2 cellular contexts compared by ENCODE assay signal in genomic region chr7:138352570-138353461, GRCh38.
A peak's percentile ranks its signal among the peaks of the same experiment; 100 is the strongest.
TF ChIP-seq lines count a peak whose summit lies in the region.

No MANE protein-coding gene starts in this region.

TF ChIP-seq in K562, 482 proteins besides CTCF, POLR2A, EP300 and RAD21 (continued from another document and continues in another):
- no peak for TF ChIP-seq SMARCB1 (IDR thresholded peaks at IDR 0.05; ENCODE audit: insufficient read length, low read depth)
- peak; percentile 90; the same call in 1 of the 2 replicates for TF ChIP-seq CREB3L1 (IDR thresholded peaks at IDR 0.05; ENCODE audit: borderline replicate concordance, low read depth)
- no peak for TF ChIP-seq HOXB6 (CRISPR knock-in tag; IDR thresholded peaks at IDR 0.05; ENCODE audit: borderline replicate concordance)
- no peak for TF ChIP-seq NR2C2 (CRISPR knock-in tag; IDR thresholded peaks at IDR 0.05)
- TF ChIP-seq NR2C2 (tag; IDR thresholded peaks at IDR 0.05), result peak; percentile 66
- peak; percentile 84 for TF ChIP-seq HES1 (IDR thresholded peaks at IDR 0.05; ENCODE audit: low read depth)
- TF ChIP-seq IFI16 (CRISPR knock-in tag; IDR thresholded peaks at IDR 0.05), result no peak
- TF ChIP-seq ZNF561 (CRISPR knock-in tag; conservative IDR thresholded peaks at IDR 0.05), result no peak
- TF ChIP-seq NCOA2 (IDR thresholded peaks at IDR 0.05; ENCODE audit: partially characterized antibody in 2 of 2), result peak; percentile 84 to 88
- peak; percentile 15; the same call in 1 of the 2 replicates for TF ChIP-seq ZNF134 (CRISPR knock-in tag; conservative IDR thresholded peaks at IDR 0.05)
- TF ChIP-seq FOXA3 (CRISPR knock-in tag; conservative IDR thresholded peaks at IDR 0.05 in 1 of 2, IDR thresholded peaks at IDR 0.05 in 1 of 2), result 0 out of 4 replicates have a peak, but pooled peaks of 1 of the 2 experiments have one; percentile 10
- TF ChIP-seq CREB1 (IDR thresholded peaks at IDR 0.05), result peak; percentile 86
- peak; percentile 58; the same call in 1 of the 2 replicates for TF ChIP-seq CREB1 (CRISPR knock-in tag; IDR thresholded peaks at IDR 0.05)
- TF ChIP-seq HMBOX1 (IDR thresholded peaks at IDR 0.05), result peak; percentile 99
- peak; percentile 76; the same call in 1 of the 2 replicates for TF ChIP-seq ZNF609 (CRISPR knock-in tag; IDR thresholded peaks at IDR 0.05; ENCODE audit: borderline replicate concordance)
- no peak for TF ChIP-seq FUS (optimal IDR thresholded peaks at IDR 0.05; ENCODE audit: low read depth, low read length)
- TF ChIP-seq SMARCC2 (IDR thresholded peaks at IDR 0.05; ENCODE audit: low read depth), result peak; percentile 99
- no peak for TF ChIP-seq ZNF3 (CRISPR knock-in tag; IDR thresholded peaks at IDR 0.05)
- no peak for TF ChIP-seq CCAR2 (IDR thresholded peaks at IDR 0.05; ENCODE audit: low read depth, low read length)
- TF ChIP-seq TGIF2 (CRISPR knock-in tag; IDR thresholded peaks at IDR 0.05), result no peak; the same call in 1 of the 2 replicates
- no peak for TF ChIP-seq RBM17 (IDR thresholded peaks at IDR 0.05; ENCODE audit: borderline replicate concordance, low read depth, low read length)
- TF ChIP-seq CBX1 (IDR thresholded peaks at IDR 0.05; ENCODE audit: low read depth), result peak; percentile 78
- TF ChIP-seq POLR2AphosphoS2 (IDR thresholded peaks at IDR 0.05; ENCODE audit: low read length), result no peak
- no peak; the same call in 1 of the 2 replicates for TF ChIP-seq MAFF (IDR thresholded peaks at IDR 0.05; ENCODE audit: low read length)
- no peak for TF ChIP-seq SIX5 (IDR thresholded peaks at IDR 0.05; ENCODE audit: borderline replicate concordance in 1 of 2, insufficient read depth in 1 of 2, low read depth in 1 of 2, low read length in 2 of 2)
- 0 out of 2 replicates have a peak, but pooled peaks have one; percentile 55 for TF ChIP-seq ERF (CRISPR knock-in tag; IDR thresholded peaks at IDR 0.05)
- no peak for TF ChIP-seq POLR3A (IDR thresholded peaks at IDR 0.05; ENCODE audit: borderline replicate concordance, extremely low read depth, insufficient read depth, insufficient read length)
- TF ChIP-seq WHSC1 (IDR thresholded peaks at IDR 0.05; ENCODE audit: low read length), result peak; percentile 95
- peak; percentile 92 for TF ChIP-seq TRIM28 (IDR thresholded peaks at IDR 0.05)

TF ChIP-seq in HepG2, 621 proteins besides CTCF, POLR2A, EP300 and RAD21 (continued from another document and continues in another):
- TF ChIP-seq ZNF407 (CRISPR knock-in tag; IDR thresholded peaks at IDR 0.05; ENCODE audit: not compliant biosample characterization) (no peak), PHF8 (CRISPR knock-in tag; IDR thresholded peaks at IDR 0.05) (peak; percentile 58; the same call in 1 of the 2 replicates), ZNF101 (CRISPR knock-in tag; IDR thresholded peaks at IDR 0.05; ENCODE audit: borderline replicate concordance, low read depth) (no peak), ZNF781 (CRISPR knock-in tag; IDR thresholded peaks at IDR 0.05; ENCODE audit: borderline replicate concordance, not compliant biosample characterization) (peak; percentile 28), ZNF530 (CRISPR knock-in tag; IDR thresholded peaks at IDR 0.05; ENCODE audit: low read depth) (no peak), ZNF510 (CRISPR knock-in tag; IDR thresholded peaks at IDR 0.05; ENCODE audit: low read depth) (no peak), ZNF256 (CRISPR knock-in tag; conservative IDR thresholded peaks at IDR 0.05) (peak; percentile 78; the same call in 1 of the 2 replicates), ZNF281 (CRISPR knock-in tag; IDR thresholded peaks at IDR 0.05; ENCODE audit: borderline replicate concordance) (peak; percentile 61; the same call in 1 of the 2 replicates), IKZF5 (CRISPR knock-in tag; IDR thresholded peaks at IDR 0.05) (peak; percentile 96), ZFX (CRISPR knock-in tag; IDR thresholded peaks at IDR 0.05; ENCODE audit: low read depth) (peak; percentile 86), ISL2 (CRISPR knock-in tag; IDR thresholded peaks at IDR 0.05) (peak; percentile 98), SMYD3 (CRISPR knock-in tag; IDR thresholded peaks at IDR 0.05) (no peak), TOE1 (CRISPR knock-in tag; IDR thresholded peaks at IDR 0.05) (no peak), ZNF704 (CRISPR knock-in tag; IDR thresholded peaks at IDR 0.05; ENCODE audit: borderline replicate concordance) (no peak; the same call in 1 of the 2 replicates), ELF1 (CRISPR knock-in tag; IDR thresholded peaks at IDR 0.05) (peak; percentile 83), PRPF4 (IDR thresholded peaks at IDR 0.05; ENCODE audit: low read depth, low read length, poor library complexity, severe bottlenecking) (no peak), ZNF468 (CRISPR knock-in tag; IDR thresholded peaks at IDR 0.05) (no peak), ZNF652 (CRISPR knock-in tag; IDR thresholded peaks at IDR 0.05; ENCODE audit: borderline replicate concordance, low read depth) (peak; percentile 6; the same call in 1 of the 2 replicates), ZNF670 (CRISPR knock-in tag; IDR thresholded peaks at IDR 0.05; ENCODE audit: borderline replicate concordance) (peak; percentile 88; the same call in 1 of the 2 replicates), ZFP36 (IDR thresholded peaks at IDR 0.05; ENCODE audit: borderline replicate concordance, low read depth, low read length, partially characterized antibody) (no peak), TEF (CRISPR knock-in tag; IDR thresholded peaks at IDR 0.05) (peak; percentile 70; the same call in 1 of the 2 replicates), ZBTB42 (CRISPR knock-in tag; IDR thresholded peaks at IDR 0.05) (no peak), NFE2 (CRISPR knock-in tag; IDR thresholded peaks at IDR 0.05) (no peak), E2F5 (CRISPR knock-in tag; conservative IDR thresholded peaks at IDR 0.05) (no peak), ZBTB4 (CRISPR knock-in tag; IDR thresholded peaks at IDR 0.05; ENCODE audit: borderline replicate concordance) (peak; percentile 80; the same call in 1 of the 2 replicates), MIER3 (CRISPR knock-in tag; IDR thresholded peaks at IDR 0.05; ENCODE audit: borderline replicate concordance) (peak; percentile 90; the same call in 1 of the 2 replicates)
